ENCODE assay signal across 8 cellular contexts in genomic region chr10:46640005-46640404, GRCh38.
DNase-seq lines count a peak whose midpoint lies in the region; ATAC-seq, FAIRE-seq and TF ChIP-seq lines count a peak whose summit lies in the region.
"Not testable (repeated sequence)": the region's sequence is repeated elsewhere in the genome, so short reads cannot be mapped to it uniquely, and the experiment has no call there.

No MANE protein-coding gene starts in this region.

- not testable (repeated sequence) for DNase-seq in A549 (ENCODE audit: low read depth in 1 of 2, low spot score in 1 of 2); RWPE2 (ENCODE audit: low spot score)
- DNase-seq in HCEC 1CT (peak; percentile 2), adipocyte (ENCODE audit: low read depth) (peak; percentile 20), mammary epithelial cell (peak; percentile 12), epithelial cell of esophagus (ENCODE audit: low read depth) (peak; percentile 3), iris pigment epithelial cell (ENCODE audit: low read depth) (peak; percentile 41)

- H3K27me3 ChIP-seq in RWPE2 (ENCODE audit: insufficient read depth, poor library complexity, severe bottlenecking); adipocyte (replicated peaks; ENCODE audit: control insufficient read depth, insufficient read depth, low read length); mammary epithelial cell (ENCODE audit: insufficient read depth, low read length); skeletal muscle satellite cell (ENCODE audit: control insufficient read depth, insufficient read depth, low read length): not testable (repeated sequence)

- CTCF ChIA-PET in A549 (lab: Yijun Ruan, JAX); mammary epithelial cell (lab: Charles Lee; ENCODE audit: low non-redundant PET): not testable (repeated sequence)

- H3K4me2 ChIP-seq in A549: 0 out of 3 replicates have a peak overlapping the region, but pooled peaks have one; percentile 30
- H3K4me2 ChIP-seq in mammary epithelial cell (ENCODE audit: insufficient read depth, low read depth, low read length): not testable (repeated sequence)
- H3K4me2 ChIP-seq in skeletal muscle satellite cell (ENCODE audit: low read length): peak overlapping the region; percentile 58

- H3K9ac ChIP-seq in adipocyte (ENCODE audit: low read length); mammary epithelial cell (ENCODE audit: insufficient read depth, low read length); skeletal muscle satellite cell (ENCODE audit: low read depth, low read length): not testable (repeated sequence)

- dilution Hi-C loops in mammary epithelial cell (cut with HindIII; ENCODE audit: low sequenced_read_pairs): not testable (repeated sequence)

- not testable (repeated sequence) for H3K4me1 ChIP-seq in A549; RWPE2 (ENCODE audit: insufficient read depth, poor library complexity, severe bottlenecking); adipocyte (ENCODE audit: control insufficient read depth, insufficient read depth, low read length); mammary epithelial cell (ENCODE audit: insufficient read depth, low read length); skeletal muscle satellite cell (ENCODE audit: control insufficient read depth, insufficient read depth, low read length)

- H4K20me1 ChIP-seq in mammary epithelial cell (ENCODE audit: insufficient read depth, low read length): not testable (repeated sequence)

- not testable (repeated sequence) for H3K79me2 ChIP-seq in mammary epithelial cell (ENCODE audit: insufficient read depth, low read length)

- not testable (repeated sequence) for H2AFZ ChIP-seq in mammary epithelial cell (ENCODE audit: low read depth, low read length)

- ATAC-seq in A549: peak in 1 of 2 experiments; percentile 39; a peak in 2 of 6 replicates
- peak; percentile 75 for ATAC-seq in RWPE2 (ENCODE audit: low read depth)

- intact Hi-C loops in mammary epithelial cell (cut with micrococcal nuclease): not testable (repeated sequence)

- H3K27ac ChIP-seq in A549: peak overlapping the region in 1 of 2 experiments; percentile 51; a peak in 1 of 6 replicates
- peak overlapping the region; percentile 41 for H3K27ac ChIP-seq in RWPE2 (ENCODE audit: poor library complexity, severe bottlenecking)
- H3K27ac ChIP-seq in mammary epithelial cell (ENCODE audit: insufficient read depth, low read depth, low read length): not testable (repeated sequence)

- POLR2A ChIA-PET in A549 (lab: Yijun Ruan, JAX): not testable (repeated sequence)

- not testable (repeated sequence) for BruUV-seq in mammary epithelial cell (replicated peaks; lab: Mats Ljungman, UMichigan)

- not testable (repeated sequence) for TF ChIP-seq EP300 in A549 (IDR thresholded peaks at IDR 0.05)

- not testable (repeated sequence) for TF ChIP-seq RAD21 in A549 (conservative IDR thresholded peaks at IDR 0.05 in 1 of 2, IDR thresholded peaks at IDR 0.05 in 1 of 2)

- not testable (repeated sequence) for TF ChIP-seq POLR2A in A549 (IDR thresholded peaks at IDR 0.05; ENCODE audit: low read length)

- in situ Hi-C loops in mammary epithelial cell (cut with MboI; ENCODE audit: low sequenced_read_pairs in 2 of 2): not testable (repeated sequence)

- not testable (repeated sequence) for FAIRE-seq in A549 (lab: Jason Lieb, UNC)

- H3K4me3 ChIP-seq in A549; RWPE2 (ENCODE audit: severe bottlenecking); adipocyte (ENCODE audit: low read length); mammary epithelial cell (replicated peaks in 1 of 3; ENCODE audit: insufficient read depth in 1 of 3, low read depth in 2 of 3, low read length in 3 of 3); epithelial cell of esophagus (ENCODE audit: low read length); skeletal muscle satellite cell (ENCODE audit: low read length): not testable (repeated sequence)

- H3K9me3 ChIP-seq in A549; RWPE2 (ENCODE audit: severe bottlenecking); adipocyte (ENCODE audit: control insufficient read depth, low read length); mammary epithelial cell (replicated peaks; ENCODE audit: insufficient read depth, low read length); skeletal muscle satellite cell (replicated peaks; ENCODE audit: low read length): not testable (repeated sequence)

- not testable (repeated sequence) for TF ChIP-seq CTCF in A549 (IDR thresholded peaks at IDR 0.05); RWPE2 (IDR thresholded peaks at IDR 0.05; ENCODE audit: poor library complexity, severe bottlenecking); mammary epithelial cell (conservative IDR thresholded peaks at IDR 0.05 in 1 of 2, IDR thresholded peaks at IDR 0.05 in 1 of 2; ENCODE audit: extremely low read depth in 1 of 2, insufficient read depth in 1 of 2, low read depth in 1 of 2, low read length in 2 of 2); epithelial cell of esophagus (IDR thresholded peaks at IDR 0.05; ENCODE audit: insufficient read depth, low read depth, low read length, missing control alignments)

- not testable (repeated sequence) for H3K36me3 ChIP-seq in RWPE2 (ENCODE audit: low read depth); adipocyte (ENCODE audit: control insufficient read depth, insufficient read depth, low read length, severe bottlenecking); mammary epithelial cell (ENCODE audit: insufficient read depth, low read length); skeletal muscle satellite cell (ENCODE audit: insufficient read depth, low read length)
